Comparison of ENCODE assay signal across 8 cellular contexts in the genomic region with DNA sequence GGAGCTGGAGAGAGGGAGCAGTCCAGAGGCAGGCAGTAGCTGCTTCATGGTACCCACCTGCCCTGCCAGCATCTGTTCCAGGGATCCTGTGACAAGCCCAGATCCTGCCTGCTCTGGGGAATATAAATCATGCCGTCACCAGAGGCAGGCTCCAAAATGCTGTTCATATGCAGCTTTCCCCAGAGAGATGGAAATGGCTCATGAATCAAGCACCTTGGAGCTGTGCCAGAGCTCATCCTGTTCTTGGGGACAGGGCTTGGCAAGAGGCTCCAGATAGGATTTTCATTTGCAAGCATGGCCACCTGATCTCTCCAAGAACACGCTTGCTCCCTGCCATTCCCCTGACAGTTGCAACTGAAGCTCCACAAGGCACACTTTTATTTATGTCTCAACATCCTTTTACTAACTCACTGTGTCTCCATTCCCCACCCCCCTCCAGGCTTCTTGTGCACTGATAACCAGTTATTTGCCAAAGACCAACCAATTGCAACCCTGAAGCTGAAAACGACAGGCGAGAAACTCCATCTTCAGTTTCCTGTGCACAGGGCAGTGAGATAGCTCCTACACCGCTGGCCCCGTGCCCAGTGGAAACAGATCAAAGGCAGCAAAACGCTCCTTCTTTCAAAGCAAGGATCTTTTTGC.
DNase-seq lines count a peak whose midpoint lies in the region; ATAC-seq and TF ChIP-seq lines count a peak whose summit lies in the region.

No MANE protein-coding gene starts in this region.

- CTCF ChIA-PET in PC-9 (lab: Charles Lee), result interaction anchor here (0.7 kb wide), 1 partner anchor 54 kb away, joined by 3 read pairs; no protein-coding TSS in a partner anchor

- 15 to 25% (median 19%) methylated on average over 7 of the region's 7 CpGs for WGBS in stomach, 5 donors

- ATAC-seq in HG02870 (IDR thresholded peaks at IDR 0.05; ENCODE audit: unreplicated experiment) (no peak), HG02759 (IDR thresholded peaks at IDR 0.05; ENCODE audit: unreplicated experiment) (no peak)

- H3K9me2 ChIP-seq in PC-9 (ENCODE audit: insufficient read depth), result no peaks in the 10 kb centered on the region

- TF ChIP-seq CTCF in VCaP (conservative IDR thresholded peaks at IDR 0.05), result no peak
- no peak for TF ChIP-seq CTCF in right atrium auricular region (IDR thresholded peaks at IDR 0.05)
- no peak for TF ChIP-seq CTCF in stomach (IDR thresholded peaks at IDR 0.05)
- TF ChIP-seq CTCF in PC-9 (conservative IDR thresholded peaks at IDR 0.05), result no peak

- intact Hi-C loops in stomach (cut with DNase I; ENCODE audit: low total_unique reads), result no loop called here
- intact Hi-C loops in PC-9 (cut with micrococcal nuclease; ENCODE audit: unreplicated experiment), result no loop called here

- TF ChIP-seq EP300 in stomach (IDR thresholded peaks at IDR 0.05), result no peak

- no TSS peak for BruUV-seq in PC-9 (replicated peaks; lab: Mats Ljungman, UMichigan)

- peaks cover 0 to 42% of the 10 kb centered on the region in 2 donors for H3K4me1 ChIP-seq in right atrium auricular region
- H3K4me1 ChIP-seq in stomach, result peaks cover 20 to 36% (median 24%) of the 10 kb centered on the region in 4 donors
- peaks cover 6% of the 10 kb centered on the region for H3K4me1 ChIP-seq in PC-9 (replicated peaks; ENCODE audit: insufficient read depth)

- peak overlapping the region; percentile 86 for H3K27ac ChIP-seq in VCaP
- peak overlapping the region; percentile 74 to 84 for H3K27ac ChIP-seq in right atrium auricular region
- H3K27ac ChIP-seq in stomach, result peak overlapping the region in 3 of 5 donors; percentile 21 to 58 (median 52)
- no peak overlapping the region for H3K27ac ChIP-seq in PC-9

- H3K36me3 ChIP-seq in right atrium auricular region (no peaks in the 10 kb centered on the region), stomach (no peaks in the 10 kb centered on the region), PC-9 (ENCODE audit: low read depth) (no peaks in the 10 kb centered on the region)

- H3K9me3 ChIP-seq in right atrium auricular region (no peaks in the 10 kb centered on the region), stomach (no peaks in the 10 kb centered on the region), PC-9 (ENCODE audit: insufficient read depth, low read depth) (no peaks in the 10 kb centered on the region)

- no peaks in the 10 kb centered on the region for H3K79me2 ChIP-seq in PC-9 (ENCODE audit: low read depth)

- POLR2A ChIA-PET in PC-9 (lab: Charles Lee; ENCODE audit: unreplicated experiment), result no interaction called here

- peak; percentile 11 for DNase-seq in stimulated activated CD4-positive, alpha-beta T cell treated with anti-CD3 and anti-CD28 coated beads, Interleukin-4, amount 100 ng/mL, for 1 hour
- no peak for DNase-seq in stimulated activated CD4-positive, alpha-beta T cell treated with anti-CD3 and anti-CD28 coated beads, Interleukin-1b, Interleukin-23, amount 100 ng/mL, for 48 hours
- peak; percentile 86 for DNase-seq in right atrium auricular region (ENCODE audit: low spot score)
- peak; percentile 78 for DNase-seq in stomach
- no peak for DNase-seq in PC-9

- H3K4me2 ChIP-seq in PC-9, result no peak overlapping the region

- no peaks in the 10 kb centered on the region for H3K27me3 ChIP-seq in right atrium auricular region
- no peaks in the 10 kb centered on the region for H3K27me3 ChIP-seq in stomach
- H3K27me3 ChIP-seq in PC-9 (ENCODE audit: insufficient read depth, low read depth), result no peaks in the 10 kb centered on the region

- TF ChIP-seq POLR2A in stomach (IDR thresholded peaks at IDR 0.05), result no peak

- peaks cover 2% of the 10 kb centered on the region; the same call in 1 of the 2 replicates for H3F3A ChIP-seq in PC-9 (ENCODE audit: insufficient read depth, low read depth)

- no peaks in the 10 kb centered on the region for H4K20me1 ChIP-seq in PC-9 (ENCODE audit: insufficient read depth)

- H3K4me3 ChIP-seq in right atrium auricular region (no peak overlapping the region), stomach (no peak overlapping the region), PC-9 (no peak overlapping the region)

- no peak overlapping the region for H2AFZ ChIP-seq in PC-9

Comparison
In these comparisons a context has a peak if more than half of its experiments do, and no peak if none do; other contexts are left out.
1. DNase-seq: peak in stimulated activated CD4-positive, alpha-beta T cell treated with anti-CD3 and anti-CD28 coated beads, Interleukin-4, amount 100 ng/mL, for 1 hour (single experiment), right atrium auricular region (single experiment) and stomach (single experiment); none in stimulated activated CD4-positive, alpha-beta T cell treated with anti-CD3 and anti-CD28 coated beads, Interleukin-1b, Interleukin-23, amount 100 ng/mL, for 48 hours (single experiment) and PC-9 (0 of 2).